In genomic region chr7:129224251-129225205, GRCh38 we compare ENCODE assay signal across 8 cellular contexts. TPM values are rescaled to one million over a fixed set of nuclear protein-coding genes. Genes with fewer than 3 reads are reported as not detected.
DNase-seq lines count a peak whose midpoint lies in the region; TF ChIP-seq lines count a peak whose summit lies in the region.

Gene AHCYL2, plus strand, starts transcription at chr7:129225030.

- DNase-seq in GM04503 (ENCODE audit: low read depth) (peak; percentile 88), HFF-Myc (ENCODE audit: extremely low read depth, low read depth) (peak; percentile 83), MV-4-11 (lab: John Stamatoyannopoulos, UW) (peak; percentile 98), SJSA1 (ENCODE audit: low read depth in 1 of 2, low spot score in 2 of 2) (peak; percentile 97 to 98), foreskin melanocyte (peak; percentile 99), stromal cell of bone marrow (ENCODE audit: low read depth) (peak; percentile 96)
- DNase-seq in activated naive CD4-positive, alpha-beta T cell (lab: John Stamatoyannopoulos, UW): peak; percentile 92 to 98 (median 94)

- peak within 1 kb of the TSS; percentile 64 for H3K4me3 ChIP-seq in HFF-Myc (replicated peaks; ENCODE audit: low read depth, low read length)
- peak within 1 kb of the TSS; percentile 87 for H3K4me3 ChIP-seq in SJSA1
- peak within 1 kb of the TSS; percentile 82 for H3K4me3 ChIP-seq in neuron (ENCODE audit: low read length)

- TF ChIP-seq CTCF in HFF-Myc (IDR thresholded peaks at IDR 0.05; ENCODE audit: low read depth, low read length, missing control alignments): no peak

- H2AFZ ChIP-seq in neuron (ENCODE audit: low read depth, low read length): peak within 1 kb of the TSS; percentile 88

- H3K4me1 ChIP-seq in SJSA1 (replicated peaks): peaks cover 17% of the 10 kb centered on the region
- peaks cover 31% of the 10 kb centered on the region for H3K4me1 ChIP-seq in neuron (ENCODE audit: insufficient read depth, low read length)

- H3K27me3 ChIP-seq in SJSA1 (replicated peaks) (no peaks in the 10 kb centered on the region), neuron (ENCODE audit: insufficient read depth, low read length) (no peaks in the 10 kb centered on the region)

- peak within 1 kb of the TSS; percentile 58 for H3K27ac ChIP-seq in SJSA1

- H3K9me3 ChIP-seq in SJSA1 (replicated peaks) (no peaks in the 10 kb centered on the region), neuron (ENCODE audit: low read length) (no peaks in the 10 kb centered on the region)

- H3K36me3 ChIP-seq in SJSA1: 0 out of 2 replicates have a peak, but pooled peaks cover 4% of the 10 kb centered on the region
- no peaks in the 10 kb centered on the region for H3K36me3 ChIP-seq in neuron (ENCODE audit: insufficient read depth, low read length)

RNA-seq across cellular contexts. Expression of gene AHCYL2, which starts in this region (rescaled TPM):
- 6.6 and 10.3 TPM in 2 replicates for total RNA-seq in SJSA1 (2014; rRNA removed; shearing (Covaris generic))

Comparison
In these comparisons a context has a peak if more than half of its experiments do, and no peak if none do; other contexts are left out.
1. Peak in every context shown above with its lines: DNase-seq, H3K4me3 ChIP-seq and H3K27ac ChIP-seq.